Comparison of ENCODE assay signal across 17 cellular contexts in the genomic region with DNA sequence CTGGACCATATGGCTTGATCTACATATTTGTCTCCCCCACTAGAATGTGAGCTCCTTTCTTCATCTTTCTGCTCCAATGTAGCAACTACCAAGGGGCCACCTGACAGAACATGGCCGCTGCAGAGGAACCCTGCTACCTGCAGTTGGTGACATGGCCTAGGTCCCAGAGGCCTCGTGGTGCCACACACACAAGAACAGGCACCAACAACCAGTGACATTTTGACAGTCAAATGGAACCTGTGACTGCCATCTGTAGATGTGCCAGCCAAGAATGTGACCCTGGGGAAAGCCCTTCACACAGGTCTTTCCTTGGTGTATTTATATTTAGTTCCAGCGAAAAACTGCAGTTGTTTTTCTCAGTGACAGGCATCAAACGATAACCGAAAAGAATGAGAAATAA.
DNase-seq lines count a peak whose midpoint lies in the region; ATAC-seq and TF ChIP-seq lines count a peak whose summit lies in the region.
"Had no signal": no experiment of that assay in that cellular context is flagged by ENCODE, and none has a peak within 500 bp of the region (broad histone marks: within the 10 kb centered on the region; RNA-seq: fewer than 3 reads in every experiment).

No MANE protein-coding gene starts in this region.

- POLR2A ChIA-PET in naive thymus-derived CD4-positive, alpha-beta T cell (lab: Charles Lee): no interaction called here

- H3K4me3 ChIP-seq in DND-41 (ENCODE audit: low read depth in 1 of 2, low read length in 2 of 2) (no peak overlapping the region), heart right ventricle (no peak overlapping the region)
- H3K4me3 ChIP-seq in naive thymus-derived CD4-positive, alpha-beta T cell (ENCODE audit: low read length): no peak overlapping the region
- H3K4me3 ChIP-seq: HAP-1 had no signal

- H3K9me3 ChIP-seq in DND-41 (ENCODE audit: insufficient read depth, low read length, severe bottlenecking) (no peaks in the 10 kb centered on the region), KOPT-K1 (ENCODE audit: insufficient read depth, low read length, poor library complexity, severe bottlenecking) (no peaks in the 10 kb centered on the region), heart right ventricle (no peaks in the 10 kb centered on the region)
- H3K9me3 ChIP-seq in naive thymus-derived CD4-positive, alpha-beta T cell (ENCODE audit: control insufficient read depth in 2 of 3, low read length in 3 of 3): no peaks in the 10 kb centered on the region
- H3K9me3 ChIP-seq: HAP-1 had no signal

- CTCF ChIA-PET in naive thymus-derived CD4-positive, alpha-beta T cell (lab: Charles Lee): interaction anchor here (0.7 kb wide), 1 partner anchor 23 kb away, joined by 3 read pairs; no protein-coding TSS in a partner anchor

- no peak overlapping the region for H3K4me2 ChIP-seq in DND-41 (ENCODE audit: insufficient read depth, low read length)
- H3K4me2 ChIP-seq: KMS-11 had no signal

- H3K27ac Mint-ChIP-seq in stimulated activated memory B cell treated with anti-CD40 and anti-IgM and Interleukin-4, amounts not matched to agents 10 μg/mL and 1 μg/mL and 100 μg/mL, for 72 hours: peak overlapping the region; percentile 79
- H3K27ac Mint-ChIP-seq in naive thymus-derived CD4-positive, alpha-beta T cell: no peak overlapping the region

- H3K4me1 ChIP-seq in DND-41 (ENCODE audit: insufficient read depth, low read length) (peaks cover 97% of the 10 kb centered on the region), heart right ventricle (peaks cover 0 to 50% (median 18%) of the 10 kb centered on the region in 9 donors)
- no peaks in the 10 kb centered on the region for H3K4me1 ChIP-seq in naive thymus-derived CD4-positive, alpha-beta T cell (ENCODE audit: control insufficient read depth in 2 of 2, insufficient read depth in 2 of 2, low read length in 2 of 2)
- H3K4me1 ChIP-seq: HAP-1 had no signal

- H2AFZ ChIP-seq in DND-41 (ENCODE audit: low read depth, low read length): peak overlapping the region; percentile 46

- peaks cover 41% of the 10 kb centered on the region for H3K4me1 Mint-ChIP-seq in stimulated activated memory B cell treated with anti-CD40 and anti-IgM and Interleukin-4, amounts not matched to agents 10 μg/mL and 1 μg/mL and 100 μg/mL, for 72 hours
- H3K4me1 Mint-ChIP-seq in naive thymus-derived CD4-positive, alpha-beta T cell: peaks cover 0 to 10% (median 8%) of the 10 kb centered on the region in 7 donors

- intact Hi-C loops in heart right ventricle (cut with DNase I): loop anchor here in 2 of 10 donors (5.0 kb wide), 1 partner anchor 67 kb away; a partner anchor contains a TSS
- intact Hi-C loops in naive thymus-derived CD4-positive, alpha-beta T cell (cut with micrococcal nuclease): no loop called here

- WGBS in heart right ventricle, 2 donors: 49 to 55% methylated on average over 5 of the region's 5 CpGs

- H4K20me1 ChIP-seq in DND-41 (ENCODE audit: insufficient read depth, low read length): no peaks in the 10 kb centered on the region

- peaks cover 5% of the 10 kb centered on the region for H3K36me3 Mint-ChIP-seq in stimulated activated memory B cell treated with anti-CD40 and anti-IgM and Interleukin-4, amounts not matched to agents 10 μg/mL and 1 μg/mL and 100 μg/mL, for 72 hours
- H3K36me3 Mint-ChIP-seq in naive thymus-derived CD4-positive, alpha-beta T cell: no peaks in the 10 kb centered on the region

- no peak for TF ChIP-seq CTCF in DND-41 (IDR thresholded peaks at IDR 0.05; ENCODE audit: borderline replicate concordance, extremely low read depth, low read length, poor library complexity, severe bottlenecking)
- TF ChIP-seq CTCF in heart right ventricle (IDR thresholded peaks at IDR 0.05): no peak

- DNase-seq in DND-41 (no peak), heart right ventricle (peak; percentile 17 to 42), cerebellar cortex (ENCODE audit: low spot score) (no peak)
- DNase-seq in naive thymus-derived CD4-positive, alpha-beta T cell: no peak
- DNase-seq: NCI-H1417 treated with DMSO at 0.1 percent for 48 hours, NCI-H1930, NCI-H226, NCI-H524, NCI-H82, SIG-M5 had no signal

- no peak overlapping the region for H3K4me3 Mint-ChIP-seq in stimulated activated memory B cell treated with anti-CD40 and anti-IgM and Interleukin-4, amounts not matched to agents 10 μg/mL and 1 μg/mL and 100 μg/mL, for 72 hours
- no peak overlapping the region for H3K4me3 Mint-ChIP-seq in naive thymus-derived CD4-positive, alpha-beta T cell

- H3K9me3 Mint-ChIP-seq in stimulated activated memory B cell treated with anti-CD40 and anti-IgM and Interleukin-4, amounts not matched to agents 10 μg/mL and 1 μg/mL and 100 μg/mL, for 72 hours: no peaks in the 10 kb centered on the region
- no peaks in the 10 kb centered on the region for H3K9me3 Mint-ChIP-seq in naive thymus-derived CD4-positive, alpha-beta T cell

- H3K27me3 ChIP-seq in DND-41 (ENCODE audit: insufficient read depth, low read length, poor library complexity) (no peaks in the 10 kb centered on the region), heart right ventricle (no peaks in the 10 kb centered on the region)
- no peaks in the 10 kb centered on the region for H3K27me3 ChIP-seq in naive thymus-derived CD4-positive, alpha-beta T cell (ENCODE audit: control insufficient read depth in 2 of 2, insufficient read depth in 2 of 2, low read length in 2 of 2)

- peaks cover 10% of the 10 kb centered on the region for H3K79me2 ChIP-seq in DND-41 (ENCODE audit: insufficient read depth, low read length)

- H3K27me3 Mint-ChIP-seq in stimulated activated memory B cell treated with anti-CD40 and anti-IgM and Interleukin-4, amounts not matched to agents 10 μg/mL and 1 μg/mL and 100 μg/mL, for 72 hours: no peaks in the 10 kb centered on the region
- peaks cover 0 to 7% (median 0%) of the 10 kb centered on the region in 5 donors for H3K27me3 Mint-ChIP-seq in naive thymus-derived CD4-positive, alpha-beta T cell

- H3K27ac ChIP-seq in DND-41 (ENCODE audit: low read length) (peak overlapping the region; percentile 99), KOPT-K1 (ENCODE audit: low read depth, low read length, poor library complexity, severe bottlenecking) (peak overlapping the region; percentile 94), heart right ventricle (peak overlapping the region in 7 of 10 donors; percentile 33 to 84 (median 70))
- H3K27ac ChIP-seq in naive thymus-derived CD4-positive, alpha-beta T cell (ENCODE audit: low read depth, low read length): no peak overlapping the region
- H3K27ac ChIP-seq: C4-2B, HL-60, KMS-11 had no signal

- H3K36me3 ChIP-seq in DND-41 (ENCODE audit: insufficient read depth, low read length): peaks cover 3% of the 10 kb centered on the region; the same call in 1 of the 2 replicates
- peaks cover 5% of the 10 kb centered on the region; the same call in 1 of the 2 replicates for H3K36me3 ChIP-seq in KOPT-K1 (ENCODE audit: insufficient read depth, low read length)
- H3K36me3 ChIP-seq in heart right ventricle: no peaks in the 10 kb centered on the region
- H3K36me3 ChIP-seq in naive thymus-derived CD4-positive, alpha-beta T cell (ENCODE audit: control insufficient read depth in 2 of 3, insufficient read depth in 3 of 3, low read length in 3 of 3): no peaks in the 10 kb centered on the region
- H3K36me3 ChIP-seq: HAP-1 had no signal

- ATAC-seq in DND-41 (ENCODE audit: insufficient read depth, low read depth): no peak
- ATAC-seq in heart right ventricle: peak; percentile 1 to 74 (median 54)
- peak; percentile 60 for ATAC-seq in stimulated activated memory B cell treated with anti-CD40 and anti-IgM and Interleukin-4, amounts not matched to agents 10 μg/mL and 1 μg/mL and 100 μg/mL, for 72 hours
- no peak for ATAC-seq in GM19397 (IDR thresholded peaks at IDR 0.05; ENCODE audit: unreplicated experiment)
- ATAC-seq in naive thymus-derived CD4-positive, alpha-beta T cell: no peak

- peak overlapping the region; percentile 76 for H3K9ac ChIP-seq in DND-41 (ENCODE audit: low read depth, low read length)
- H3K9ac ChIP-seq: KMS-11 had no signal

Comparison
In these comparisons a context has a peak if more than half of its experiments do, and no peak if none do; other contexts are left out.
1. ATAC-seq: peak in heart right ventricle (8 of 8) and stimulated activated memory B cell treated with anti-CD40 and anti-IgM and Interleukin-4, amounts not matched to agents 10 μg/mL and 1 μg/mL and 100 μg/mL, for 72 hours (single experiment); none in DND-41 (single experiment), GM19397 (single experiment) and naive thymus-derived CD4-positive, alpha-beta T cell (single experiment).
2. DNase-seq: peak in heart right ventricle (2 of 2); none in DND-41 (single experiment), cerebellar cortex (single experiment) and naive thymus-derived CD4-positive, alpha-beta T cell (0 of 9).